In the genomic region with DNA sequence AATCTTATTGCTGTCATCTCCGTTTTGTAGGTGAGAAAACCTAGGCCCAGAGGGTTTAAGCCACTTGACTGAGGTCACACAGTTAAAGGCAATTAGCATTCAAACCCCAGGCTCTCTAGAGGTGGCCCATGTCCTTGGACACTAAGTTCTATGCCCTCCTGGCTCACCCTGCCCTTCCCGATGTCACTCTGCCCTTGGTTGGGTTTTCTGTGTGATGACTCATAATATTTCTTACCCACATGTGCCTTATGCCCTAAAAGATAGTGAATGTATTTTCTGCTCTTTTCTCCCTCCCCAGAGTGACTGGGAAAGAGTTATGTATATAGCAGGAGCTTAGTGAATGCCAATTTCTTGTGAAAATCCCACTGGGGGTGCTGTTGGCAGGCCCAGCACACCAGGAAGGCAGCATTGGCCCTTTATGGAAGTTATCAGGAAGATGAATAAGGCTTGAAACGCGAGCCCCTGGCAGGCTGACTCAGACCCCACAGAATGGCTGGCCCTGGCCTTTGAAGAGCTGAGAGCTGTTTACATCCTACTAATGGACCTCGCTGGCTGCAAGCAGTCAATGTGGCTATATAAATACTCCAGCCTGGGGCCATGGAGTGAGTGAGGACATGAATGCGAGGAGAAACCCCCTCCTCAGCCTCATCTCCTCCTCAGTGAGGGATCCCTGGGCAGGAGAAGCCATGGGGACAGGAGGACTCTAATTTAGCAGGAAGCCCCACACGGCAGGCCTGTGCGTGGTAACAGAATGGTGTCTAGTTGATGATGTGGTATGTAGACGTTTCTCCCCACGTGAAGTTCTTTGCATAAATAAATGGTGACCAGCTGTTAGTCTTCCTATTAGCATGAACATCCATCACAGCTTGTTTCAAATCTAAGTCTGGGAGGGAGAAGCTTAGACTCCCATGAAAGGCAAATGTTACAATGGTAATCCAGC, we compare ENCODE assay signal across 9 cellular contexts.
DNase-seq lines count a peak whose midpoint lies in the region; ATAC-seq, FAIRE-seq and TF ChIP-seq lines count a peak whose summit lies in the region.
"Had no signal": no experiment of that assay in that cellular context is flagged by ENCODE, and none has a peak within 500 bp of the region (broad histone marks: within the 10 kb centered on the region; RNA-seq: fewer than 3 reads in every experiment).

No MANE protein-coding gene starts in this region.

- H3K27me3 Mint-ChIP-seq in effector memory CD8-positive, alpha-beta T cell: peaks cover 32 to 48% of the 10 kb centered on the region in 2 donors

- ATAC-seq in Right ventricle myocardium superior (ENCODE audit: poor library complexity) (no peak), GM19463 (IDR thresholded peaks at IDR 0.05; ENCODE audit: unreplicated experiment) (no peak), GM19455 (IDR thresholded peaks at IDR 0.05; ENCODE audit: unreplicated experiment) (no peak), HG03280 (IDR thresholded peaks at IDR 0.05; ENCODE audit: unreplicated experiment) (no peak)
- no peak for ATAC-seq in effector memory CD8-positive, alpha-beta T cell (replicated peaks)

- H3K9me3 Mint-ChIP-seq in effector memory CD8-positive, alpha-beta T cell: peaks cover 2 to 5% of the 10 kb centered on the region in 2 donors

- H3K4me1 ChIP-seq in adipocyte (ENCODE audit: control insufficient read depth, insufficient read depth, low read length) (peaks cover 20% of the 10 kb centered on the region), kidney (ENCODE audit: control insufficient read depth in 1 of 2, insufficient read depth in 1 of 2, low read depth in 1 of 2, low read length in 2 of 2) (no peaks in the 10 kb centered on the region)

- no peak overlapping the region for H3K27ac ChIP-seq in kidney (ENCODE audit: low read depth in 2 of 2, low read length in 2 of 2)

- H3K27me3 ChIP-seq in adipocyte (replicated peaks; ENCODE audit: control insufficient read depth, insufficient read depth, low read length): no peaks in the 10 kb centered on the region

- H3K36me3 Mint-ChIP-seq in effector memory CD8-positive, alpha-beta T cell (ENCODE audit: insufficient read depth): no peaks in the 10 kb centered on the region

- DNase-seq in Right ventricle myocardium superior: peak; percentile 53
- DNase-seq in cardiac septum (ENCODE audit: low spot score): no peak
- peak; percentile 91 for DNase-seq in adipocyte (ENCODE audit: low read depth)
- DNase-seq in kidney: peak; percentile 35
- no peak for DNase-seq in effector memory CD8-positive, alpha-beta T cell
- DNase-seq: cerebellar nuclear complex had no signal

- intact Hi-C loops in Right ventricle myocardium superior (cut with DNase I): no loop called here
- intact Hi-C loops in cardiac septum (cut with DNase I): no loop called here
- intact Hi-C loops in kidney (cut with DNase I): no loop called here

- no peak for TF ChIP-seq CTCF in kidney (IDR thresholded peaks at IDR 0.05; ENCODE audit: borderline replicate concordance, extremely low read depth, insufficient read depth)

- no peaks in the 10 kb centered on the region for H3K4me1 Mint-ChIP-seq in effector memory CD8-positive, alpha-beta T cell (ENCODE audit: low read depth in 2 of 2)

- H3K4me3 Mint-ChIP-seq in effector memory CD8-positive, alpha-beta T cell: no peak overlapping the region

- FAIRE-seq in kidney (lab: Jason Lieb, UNC): no peak

- H3K4me3 ChIP-seq in adipocyte (ENCODE audit: low read length): no peak overlapping the region
- no peak overlapping the region for H3K4me3 ChIP-seq in kidney (ENCODE audit: low read length in 2 of 2)

- H3K9ac ChIP-seq in adipocyte (ENCODE audit: low read length) (no peak overlapping the region), kidney (ENCODE audit: low read length in 2 of 2) (no peak overlapping the region)

- H3K36me3 ChIP-seq in adipocyte (ENCODE audit: control insufficient read depth, insufficient read depth, low read length, severe bottlenecking): no peaks in the 10 kb centered on the region
- no peaks in the 10 kb centered on the region for H3K36me3 ChIP-seq in kidney (ENCODE audit: control insufficient read depth in 1 of 2, insufficient read depth in 2 of 2, low read length in 2 of 2)

- no peak overlapping the region for H3K27ac Mint-ChIP-seq in effector memory CD8-positive, alpha-beta T cell

- H3K9me3 ChIP-seq in adipocyte (ENCODE audit: control insufficient read depth, low read length): no peaks in the 10 kb centered on the region
- no peaks in the 10 kb centered on the region for H3K9me3 ChIP-seq in kidney (ENCODE audit: control insufficient read depth in 1 of 2, low read length in 2 of 2)

Comparison
In these comparisons a context has a peak if more than half of its experiments do, and no peak if none do; other contexts are left out.
1. DNase-seq: peak in Right ventricle myocardium superior (single experiment), adipocyte (single experiment) and kidney (single experiment); none in cardiac septum (single experiment) and effector memory CD8-positive, alpha-beta T cell (0 of 3).